In the genomic region with DNA sequence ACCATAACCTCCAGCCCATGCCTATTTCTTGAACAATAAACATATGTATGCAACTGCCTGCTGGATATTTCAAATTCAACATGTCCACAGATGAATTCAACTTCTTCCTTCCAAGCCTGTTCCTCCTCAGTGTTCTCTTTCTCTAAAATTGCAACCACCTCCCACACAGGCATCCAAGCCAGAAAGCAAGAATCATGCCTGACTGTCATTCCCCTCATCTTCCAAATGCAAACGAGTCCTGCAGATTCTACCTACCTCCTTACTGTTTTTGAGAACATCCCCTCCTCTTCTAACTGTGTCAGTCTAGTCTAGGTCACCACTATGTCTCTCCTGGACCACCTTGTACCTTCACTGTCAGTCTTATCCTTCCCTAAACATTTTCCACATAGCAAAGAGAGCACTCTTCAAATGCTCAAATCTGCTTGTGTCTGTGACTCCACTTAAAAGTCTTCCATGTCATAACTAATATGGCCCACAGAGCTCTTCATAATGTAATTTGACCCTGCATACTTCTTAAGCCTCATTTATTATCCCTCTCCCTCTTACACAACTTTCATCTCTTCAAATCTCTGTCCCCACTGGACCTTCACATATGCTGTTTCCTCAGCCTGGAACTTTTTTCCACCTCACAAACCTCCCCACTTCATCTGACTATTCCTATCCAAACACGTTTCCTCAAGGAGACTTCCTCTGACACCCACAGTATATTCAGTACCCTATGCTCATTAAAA, we compare ENCODE assay signal across 20 cellular contexts. TPM values are rescaled to one million over a fixed set of nuclear protein-coding genes. Genes with fewer than 3 reads are reported as not detected.
"Had no signal": no experiment of that assay in that cellular context is flagged by ENCODE, and none has a peak within 500 bp of the region (broad histone marks: within the 10 kb centered on the region; RNA-seq: fewer than 3 reads in every experiment).

No MANE protein-coding gene starts in this region.

- H3K79me2 ChIP-seq: parathyroid adenoma had no signal

- H3K9ac ChIP-seq: parathyroid adenoma had no signal

- DNase-seq: activated CD4-positive, alpha-beta memory T cell treated with anti-CD3 and anti-CD28 coated beads, Interleukin-2, amount 10 ng/mL, durations not matched to agents 7 days and 5 days; activated CD4-positive, alpha-beta T cell treated with anti-CD3 and anti-CD28 coated beads for 4 hours; activated effector memory CD4-positive, alpha-beta T cell treated with Interleukin-2 at 50 U/mL for 16 hours; activated naive CD4-positive, alpha-beta T cell treated with anti-CD3 and anti-CD28 coated beads, Interleukin-2, amount 50 U/mL, for 16 hours; activated T-cell treated with anti-CD3 and anti-CD28 coated beads, Interleukin-2, amount 50 U/mL, for 24 hours; adrenal gland; central memory CD4-positive, alpha-beta T cell; effector memory CD4-positive, alpha-beta T cell; hippocampal formation; kidney; left ventricle myocardium inferior; mucosa of descending colon; naive thymus-derived CD4-positive, alpha-beta T cell; sigmoid colon; stimulated activated CD4-positive, alpha-beta T cell treated with anti-CD3 and anti-CD28 coated beads, Interleukin-12 subunit alpha, Interleukin-12 subunit beta, amount 100 ng/mL, for 4 hours; stimulated activated CD4-positive, alpha-beta T cell treated with anti-CD3 and anti-CD28 coated beads, Interleukin-2, amount 100 ng/mL, for 24 hours had no signal

- H3K36me3 ChIP-seq: adrenal gland, left ventricle myocardium inferior, sigmoid colon, thyroid gland, vagina had no signal

- H3K4me3 ChIP-seq: adrenal gland, left ventricle myocardium inferior, mucosa of descending colon, sigmoid colon, thyroid gland, vagina had no signal

- H3K4me1 ChIP-seq: left ventricle myocardium inferior, parathyroid adenoma, sigmoid colon had no signal

- ATAC-seq: mucosa of descending colon; naive thymus-derived CD4-positive, alpha-beta T cell; WTC11 had no signal

- H2AFZ ChIP-seq: parathyroid adenoma had no signal

- H3K27me3 ChIP-seq: adrenal gland, sigmoid colon, thyroid gland, vagina had no signal

- H3K27ac ChIP-seq: adrenal gland, left ventricle myocardium inferior, parathyroid adenoma, sigmoid colon, thyroid gland, vagina had no signal

- H3K9me3 ChIP-seq: adrenal gland, left ventricle myocardium inferior, mucosa of descending colon, sigmoid colon, thyroid gland, vagina had no signal

RNA-seq across cellular contexts. Expression of a gene that starts 25.7 kb away (rescaled TPM):
- polyA plus RNA-seq: naive thymus-derived CD4-positive, alpha-beta T cell had no signal
